ENCODE assay signal across 1 cellular context in the genomic region with DNA sequence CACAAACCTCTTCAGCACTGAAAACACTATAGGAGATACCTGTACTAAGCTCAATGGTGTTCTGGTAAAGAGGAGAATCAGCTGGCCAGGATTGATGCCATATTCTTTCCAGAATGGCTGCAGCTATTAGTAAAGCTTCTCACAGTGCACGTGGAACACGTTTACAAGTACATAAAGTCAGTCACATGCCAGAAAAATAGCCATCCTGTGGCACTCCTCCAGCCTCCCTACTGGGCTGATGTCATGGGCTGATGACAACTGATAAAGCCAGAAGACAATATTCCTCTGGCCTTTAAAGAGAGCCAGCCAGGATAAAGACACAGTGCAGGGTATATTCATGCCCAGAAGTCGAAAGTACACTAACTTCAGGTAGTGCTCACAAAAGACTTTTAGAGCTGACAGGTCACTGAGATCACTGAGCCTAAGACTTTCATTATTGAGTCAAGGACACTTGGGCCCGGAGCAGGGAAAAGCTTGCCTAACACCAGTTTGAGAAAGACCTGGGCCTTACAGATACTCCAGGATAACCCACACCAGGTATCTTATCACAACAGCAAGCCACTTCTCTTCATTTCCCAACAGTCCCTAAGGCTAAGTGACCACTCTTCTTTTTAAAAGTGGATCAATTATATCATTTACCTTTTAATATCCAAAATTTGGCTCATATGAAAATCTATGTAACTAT.
TF ChIP-seq lines count a peak whose summit lies in the region.

No MANE protein-coding gene starts in this region.

TF ChIP-seq in K562, 482 proteins besides CTCF, POLR2A, EP300 and RAD21 (continued from another document and continues in another):
- TF ChIP-seq BRD9 (IDR thresholded peaks at IDR 0.05; ENCODE audit: low read depth, partially characterized antibody): no peak
- TF ChIP-seq U2AF1 (optimal IDR thresholded peaks at IDR 0.05; ENCODE audit: low read depth, low read length): no peak
- TF ChIP-seq KHSRP (IDR thresholded peaks at IDR 0.05): no peak
- TF ChIP-seq ZNF197 (CRISPR knock-in tag; IDR thresholded peaks at IDR 0.05; ENCODE audit: low read depth): no peak
- TF ChIP-seq MTA2 (IDR thresholded peaks at IDR 0.05; ENCODE audit: low read depth): peak; percentile 16; the same call in 1 of the 2 replicates
- TF ChIP-seq TAF15 (IDR thresholded peaks at IDR 0.05; ENCODE audit: low read depth, low read length): no peak
- TF ChIP-seq POU5F1 (IDR thresholded peaks at IDR 0.05; ENCODE audit: borderline replicate concordance, low read depth, low read length, partially characterized antibody): no peak
- TF ChIP-seq SRSF9 (IDR thresholded peaks at IDR 0.05; ENCODE audit: borderline replicate concordance, low read depth, low read length): no peak
- TF ChIP-seq MEF2D (tag; conservative IDR thresholded peaks at IDR 0.05; ENCODE audit: low read depth): no peak
- TF ChIP-seq, protein P1, sequence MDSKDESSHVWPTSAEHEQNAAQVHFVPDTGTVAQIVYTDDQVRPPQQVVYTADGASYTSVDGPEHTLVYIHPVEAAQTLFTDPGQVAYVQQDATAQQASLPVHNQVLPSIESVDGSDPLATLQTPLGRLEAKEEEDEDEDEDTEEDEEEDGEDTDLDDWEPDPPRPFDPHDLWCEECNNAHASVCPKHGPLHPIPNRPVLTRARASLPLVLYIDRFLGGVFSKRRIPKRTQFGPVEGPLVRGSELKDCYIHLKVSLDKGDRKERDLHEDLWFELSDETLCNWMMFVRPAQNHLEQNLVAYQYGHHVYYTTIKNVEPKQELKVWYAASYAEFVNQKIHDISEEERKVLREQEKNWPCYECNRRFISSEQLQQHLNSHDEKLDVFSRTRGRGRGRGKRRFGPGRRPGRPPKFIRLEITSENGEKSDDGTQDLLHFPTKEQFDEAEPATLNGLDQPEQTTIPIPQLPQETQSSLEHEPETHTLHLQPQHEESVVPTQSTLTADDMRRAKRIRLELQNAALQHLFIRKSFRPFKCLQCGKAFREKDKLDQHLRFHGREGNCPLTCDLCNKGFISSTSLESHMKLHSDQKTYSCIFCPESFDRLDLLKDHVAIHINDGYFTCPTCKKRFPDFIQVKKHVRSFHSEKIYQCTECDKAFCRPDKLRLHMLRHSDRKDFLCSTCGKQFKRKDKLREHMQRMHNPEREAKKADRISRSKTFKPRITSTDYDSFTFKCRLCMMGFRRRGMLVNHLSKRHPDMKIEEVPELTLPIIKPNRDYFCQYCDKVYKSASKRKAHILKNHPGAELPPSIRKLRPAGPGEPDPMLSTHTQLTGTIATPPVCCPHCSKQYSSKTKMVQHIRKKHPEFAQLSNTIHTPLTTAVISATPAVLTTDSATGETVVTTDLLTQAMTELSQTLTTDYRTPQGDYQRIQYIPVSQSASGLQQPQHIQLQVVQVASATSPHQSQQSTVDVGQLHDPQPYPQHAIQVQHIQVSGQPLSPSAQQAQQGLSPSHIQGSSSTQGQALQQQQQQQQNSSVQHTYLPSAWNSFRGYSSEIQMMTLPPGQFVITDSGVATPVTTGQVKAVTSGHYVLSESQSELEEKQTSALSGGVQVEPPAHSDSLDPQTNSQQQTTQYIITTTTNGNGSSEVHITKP (IDR thresholded peaks at IDR 0.05; ENCODE audit: partially characterized antibody): no peak
- TF ChIP-seq JUND (IDR thresholded peaks at IDR 0.05; ENCODE audit: borderline replicate concordance, low read depth, low read length): peak; percentile 90
- TF ChIP-seq JUND (tag; IDR thresholded peaks at IDR 0.05; ENCODE audit: borderline replicate concordance, low read depth, low read length): peak; percentile 93; the same call in 2 of the 3 replicates
- no peak for TF ChIP-seq HMG20A (CRISPR knock-in tag; conservative IDR thresholded peaks at IDR 0.05)
- TF ChIP-seq SNIP1 (IDR thresholded peaks at IDR 0.05; ENCODE audit: low read depth): no peak
- TF ChIP-seq NR2C2 (CRISPR knock-in tag; IDR thresholded peaks at IDR 0.05): no peak
- TF ChIP-seq NR2C2 (tag; IDR thresholded peaks at IDR 0.05): no peak
- TF ChIP-seq, protein P2, sequence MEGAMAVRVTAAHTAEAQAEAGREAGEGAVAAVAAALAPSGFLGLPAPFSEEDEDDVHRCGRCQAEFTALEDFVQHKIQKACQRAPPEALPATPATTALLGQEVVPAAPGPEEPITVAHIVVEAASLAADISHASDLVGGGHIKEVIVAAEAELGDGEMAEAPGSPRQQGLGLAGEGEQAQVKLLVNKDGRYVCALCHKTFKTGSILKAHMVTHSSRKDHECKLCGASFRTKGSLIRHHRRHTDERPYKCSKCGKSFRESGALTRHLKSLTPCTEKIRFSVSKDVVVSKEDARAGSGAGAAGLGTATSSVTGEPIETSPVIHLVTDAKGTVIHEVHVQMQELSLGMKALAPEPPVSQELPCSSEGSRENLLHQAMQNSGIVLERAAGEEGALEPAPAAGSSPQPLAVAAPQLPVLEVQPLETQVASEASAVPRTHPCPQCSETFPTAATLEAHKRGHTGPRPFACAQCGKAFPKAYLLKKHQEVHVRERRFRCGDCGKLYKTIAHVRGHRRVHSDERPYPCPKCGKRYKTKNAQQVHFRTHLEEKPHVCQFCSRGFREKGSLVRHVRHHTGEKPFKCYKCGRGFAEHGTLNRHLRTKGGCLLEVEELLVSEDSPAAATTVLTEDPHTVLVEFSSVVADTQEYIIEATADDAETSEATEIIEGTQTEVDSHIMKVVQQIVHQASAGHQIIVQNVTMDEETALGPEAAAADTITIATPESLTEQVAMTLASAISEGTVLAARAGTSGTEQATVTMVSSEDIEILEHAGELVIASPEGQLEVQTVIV (CRISPR knock-in tag; IDR thresholded peaks at IDR 0.05; ENCODE audit: borderline replicate concordance): no peak
- TF ChIP-seq NELFE (IDR thresholded peaks at IDR 0.05; ENCODE audit: insufficient read depth, insufficient read length): no peak
- no peak for TF ChIP-seq WHSC1 (IDR thresholded peaks at IDR 0.05; ENCODE audit: low read length)
- TF ChIP-seq TAF9B (IDR thresholded peaks at IDR 0.05; ENCODE audit: partially characterized antibody): no peak
- peak; percentile 65 for TF ChIP-seq CREM (IDR thresholded peaks at IDR 0.05; ENCODE audit: low read depth)
- 0 out of 2 replicates have a peak, but pooled peaks have one; percentile 10 for TF ChIP-seq SMARCC2 (IDR thresholded peaks at IDR 0.05; ENCODE audit: low read depth)
- no peak for TF ChIP-seq NCOA4 (IDR thresholded peaks at IDR 0.05; ENCODE audit: partially characterized antibody)
- no peak for TF ChIP-seq KDM2B (CRISPR knock-in tag; IDR thresholded peaks at IDR 0.05)
- TF ChIP-seq, protein P3, sequence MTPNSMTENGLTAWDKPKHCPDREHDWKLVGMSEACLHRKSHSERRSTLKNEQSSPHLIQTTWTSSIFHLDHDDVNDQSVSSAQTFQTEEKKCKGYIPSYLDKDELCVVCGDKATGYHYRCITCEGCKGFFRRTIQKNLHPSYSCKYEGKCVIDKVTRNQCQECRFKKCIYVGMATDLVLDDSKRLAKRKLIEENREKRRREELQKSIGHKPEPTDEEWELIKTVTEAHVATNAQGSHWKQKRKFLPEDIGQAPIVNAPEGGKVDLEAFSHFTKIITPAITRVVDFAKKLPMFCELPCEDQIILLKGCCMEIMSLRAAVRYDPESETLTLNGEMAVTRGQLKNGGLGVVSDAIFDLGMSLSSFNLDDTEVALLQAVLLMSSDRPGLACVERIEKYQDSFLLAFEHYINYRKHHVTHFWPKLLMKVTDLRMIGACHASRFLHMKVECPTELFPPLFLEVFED (CRISPR knock-in tag; conservative IDR thresholded peaks at IDR 0.05): no peak
- no peak for TF ChIP-seq SMC3 (conservative IDR thresholded peaks at IDR 0.05; ENCODE audit: insufficient read depth, low read depth, low read length)
- TF ChIP-seq ZBED1 (IDR thresholded peaks at IDR 0.05): no peak
- TF ChIP-seq MAFG (tag; conservative IDR thresholded peaks at IDR 0.05): no peak
- TF ChIP-seq PHF20 (IDR thresholded peaks at IDR 0.05; ENCODE audit: partially characterized antibody): no peak
- TF ChIP-seq PHF8 (IDR thresholded peaks at IDR 0.05; ENCODE audit: borderline replicate concordance, low read length): no peak
- no peak for TF ChIP-seq RHOXF2B (CRISPR knock-in tag; conservative IDR thresholded peaks at IDR 0.05)
- TF ChIP-seq ZNF140 (CRISPR knock-in tag; IDR thresholded peaks at IDR 0.05): no peak
- no peak for TF ChIP-seq ELF2 (CRISPR knock-in tag; IDR thresholded peaks at IDR 0.05)
- no peak for TF ChIP-seq TCFL5 (CRISPR knock-in tag; conservative IDR thresholded peaks at IDR 0.05)
- no peak for TF ChIP-seq IRF2 (CRISPR knock-in tag; IDR thresholded peaks at IDR 0.05)
- TF ChIP-seq JUNB (CRISPR knock-in tag; conservative IDR thresholded peaks at IDR 0.05): no peak
- TF ChIP-seq, protein P4, sequence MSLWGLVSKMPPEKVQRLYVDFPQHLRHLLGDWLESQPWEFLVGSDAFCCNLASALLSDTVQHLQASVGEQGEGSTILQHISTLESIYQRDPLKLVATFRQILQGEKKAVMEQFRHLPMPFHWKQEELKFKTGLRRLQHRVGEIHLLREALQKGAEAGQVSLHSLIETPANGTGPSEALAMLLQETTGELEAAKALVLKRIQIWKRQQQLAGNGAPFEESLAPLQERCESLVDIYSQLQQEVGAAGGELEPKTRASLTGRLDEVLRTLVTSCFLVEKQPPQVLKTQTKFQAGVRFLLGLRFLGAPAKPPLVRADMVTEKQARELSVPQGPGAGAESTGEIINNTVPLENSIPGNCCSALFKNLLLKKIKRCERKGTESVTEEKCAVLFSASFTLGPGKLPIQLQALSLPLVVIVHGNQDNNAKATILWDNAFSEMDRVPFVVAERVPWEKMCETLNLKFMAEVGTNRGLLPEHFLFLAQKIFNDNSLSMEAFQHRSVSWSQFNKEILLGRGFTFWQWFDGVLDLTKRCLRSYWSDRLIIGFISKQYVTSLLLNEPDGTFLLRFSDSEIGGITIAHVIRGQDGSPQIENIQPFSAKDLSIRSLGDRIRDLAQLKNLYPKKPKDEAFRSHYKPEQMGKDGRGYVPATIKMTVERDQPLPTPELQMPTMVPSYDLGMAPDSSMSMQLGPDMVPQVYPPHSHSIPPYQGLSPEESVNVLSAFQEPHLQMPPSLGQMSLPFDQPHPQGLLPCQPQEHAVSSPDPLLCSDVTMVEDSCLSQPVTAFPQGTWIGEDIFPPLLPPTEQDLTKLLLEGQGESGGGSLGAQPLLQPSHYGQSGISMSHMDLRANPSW (CRISPR knock-in tag; IDR thresholded peaks at IDR 0.05): no peak
- TF ChIP-seq, protein P5, sequence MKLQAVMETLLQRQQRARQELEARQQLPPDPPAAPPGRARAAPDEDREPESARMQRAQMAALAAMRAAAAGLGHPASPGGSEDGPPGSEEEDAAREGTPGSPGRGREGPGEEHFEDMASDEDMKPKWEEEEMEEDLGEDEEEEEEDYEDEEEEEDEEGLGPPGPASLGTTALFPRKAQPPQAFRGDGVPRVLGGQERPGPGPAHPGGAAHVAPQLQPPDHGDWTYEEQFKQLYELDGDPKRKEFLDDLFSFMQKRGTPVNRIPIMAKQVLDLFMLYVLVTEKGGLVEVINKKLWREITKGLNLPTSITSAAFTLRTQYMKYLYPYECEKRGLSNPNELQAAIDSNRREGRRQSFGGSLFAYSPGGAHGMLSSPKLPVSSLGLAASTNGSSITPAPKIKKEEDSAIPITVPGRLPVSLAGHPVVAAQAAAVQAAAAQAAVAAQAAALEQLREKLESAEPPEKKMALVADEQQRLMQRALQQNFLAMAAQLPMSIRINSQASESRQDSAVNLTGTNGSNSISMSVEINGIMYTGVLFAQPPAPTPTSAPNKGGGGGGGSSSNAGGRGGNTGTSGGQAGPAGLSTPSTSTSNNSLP (IDR thresholded peaks at IDR 0.05; ENCODE audit: borderline replicate concordance, low read depth, low read length): no peak
- no peak for TF ChIP-seq SETDB1 (IDR thresholded peaks at IDR 0.05; ENCODE audit: low read length)
- no peak for TF ChIP-seq NR3C1 (CRISPR knock-in tag; IDR thresholded peaks at IDR 0.05)
- TF ChIP-seq ESRRB (CRISPR knock-in tag; IDR thresholded peaks at IDR 0.05; ENCODE audit: borderline replicate concordance): no peak
- no peak for TF ChIP-seq CHCHD3 (CRISPR knock-in tag; IDR thresholded peaks at IDR 0.05)
- TF ChIP-seq, protein P6, sequence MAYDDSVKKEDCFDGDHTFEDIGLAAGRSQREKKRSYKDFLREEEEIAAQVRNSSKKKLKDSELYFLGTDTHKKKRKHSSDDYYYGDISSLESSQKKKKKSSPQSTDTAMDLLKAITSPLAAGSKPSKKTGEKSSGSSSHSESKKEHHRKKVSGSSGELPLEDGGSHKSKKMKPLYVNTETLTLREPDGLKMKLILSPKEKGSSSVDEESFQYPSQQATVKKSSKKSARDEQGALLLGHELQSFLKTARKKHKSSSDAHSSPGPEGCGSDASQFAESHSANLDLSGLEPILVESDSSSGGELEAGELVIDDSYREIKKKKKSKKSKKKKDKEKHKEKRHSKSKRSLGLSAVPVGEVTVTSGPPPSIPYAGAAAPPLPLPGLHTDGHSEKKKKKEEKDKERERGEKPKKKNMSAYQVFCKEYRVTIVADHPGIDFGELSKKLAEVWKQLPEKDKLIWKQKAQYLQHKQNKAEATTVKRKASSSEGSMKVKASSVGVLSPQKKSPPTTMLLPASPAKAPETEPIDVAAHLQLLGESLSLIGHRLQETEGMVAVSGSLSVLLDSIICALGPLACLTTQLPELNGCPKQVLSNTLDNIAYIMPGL (CRISPR knock-in tag; IDR thresholded peaks at IDR 0.05): no peak
- TF ChIP-seq TAL1 (IDR thresholded peaks at IDR 0.05): peak; percentile 69; the same call in 1 of the 2 replicates
- TF ChIP-seq ZNF830 (CRISPR knock-in tag; IDR thresholded peaks at IDR 0.05): no peak
- TF ChIP-seq, protein P7, sequence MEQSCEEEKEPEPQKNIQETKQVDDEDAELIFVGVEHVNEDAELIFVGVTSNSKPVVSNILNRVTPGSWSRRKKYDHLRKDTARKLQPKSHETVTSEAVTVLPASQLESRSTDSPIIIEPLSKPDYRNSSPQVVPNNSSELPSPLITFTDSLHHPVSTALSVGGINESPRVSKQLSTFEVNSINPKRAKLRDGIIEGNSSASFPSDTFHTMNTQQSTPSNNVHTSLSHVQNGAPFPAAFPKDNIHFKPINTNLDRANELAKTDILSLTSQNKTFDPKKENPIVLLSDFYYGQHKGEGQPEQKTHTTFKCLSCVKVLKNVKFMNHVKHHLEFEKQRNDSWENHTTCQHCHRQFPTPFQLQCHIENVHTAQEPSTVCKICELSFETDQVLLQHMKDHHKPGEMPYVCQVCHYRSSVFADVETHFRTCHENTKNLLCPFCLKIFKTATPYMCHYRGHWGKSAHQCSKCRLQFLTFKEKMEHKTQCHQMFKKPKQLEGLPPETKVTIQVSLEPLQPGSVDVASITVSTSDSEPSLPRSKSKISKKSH (CRISPR knock-in tag; IDR thresholded peaks at IDR 0.05): no peak
- TF ChIP-seq KAT7 (CRISPR knock-in tag; IDR thresholded peaks at IDR 0.05; ENCODE audit: borderline replicate concordance): no peak
- no peak for TF ChIP-seq PHTF2 (CRISPR knock-in tag; IDR thresholded peaks at IDR 0.05)
